ENCODE assay signal across 1 cellular context in the genomic region with DNA sequence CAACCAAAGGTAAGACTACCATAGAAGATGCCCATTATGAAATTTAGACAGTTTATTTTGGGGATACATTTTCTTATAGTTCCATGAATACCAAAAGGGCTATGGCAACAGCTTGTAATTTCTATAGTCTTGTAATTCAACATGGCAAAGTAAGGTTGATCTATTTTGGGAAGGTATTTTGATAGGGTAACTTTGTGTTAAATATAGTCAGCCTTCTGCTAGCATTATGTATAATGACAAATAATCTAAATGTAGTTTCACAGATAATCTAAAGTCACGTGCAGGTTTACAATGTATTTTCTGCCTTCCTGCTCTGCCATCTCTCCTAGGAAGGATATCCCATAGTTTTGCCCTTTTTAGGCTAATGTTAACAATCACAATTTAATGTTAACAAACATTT.
TF ChIP-seq lines count a peak whose summit lies in the region.

No MANE protein-coding gene starts in this region.

TF ChIP-seq in HepG2, 621 proteins besides CTCF, POLR2A, EP300 and RAD21 (continued from another document):
- TF ChIP-seq, protein P1, sequence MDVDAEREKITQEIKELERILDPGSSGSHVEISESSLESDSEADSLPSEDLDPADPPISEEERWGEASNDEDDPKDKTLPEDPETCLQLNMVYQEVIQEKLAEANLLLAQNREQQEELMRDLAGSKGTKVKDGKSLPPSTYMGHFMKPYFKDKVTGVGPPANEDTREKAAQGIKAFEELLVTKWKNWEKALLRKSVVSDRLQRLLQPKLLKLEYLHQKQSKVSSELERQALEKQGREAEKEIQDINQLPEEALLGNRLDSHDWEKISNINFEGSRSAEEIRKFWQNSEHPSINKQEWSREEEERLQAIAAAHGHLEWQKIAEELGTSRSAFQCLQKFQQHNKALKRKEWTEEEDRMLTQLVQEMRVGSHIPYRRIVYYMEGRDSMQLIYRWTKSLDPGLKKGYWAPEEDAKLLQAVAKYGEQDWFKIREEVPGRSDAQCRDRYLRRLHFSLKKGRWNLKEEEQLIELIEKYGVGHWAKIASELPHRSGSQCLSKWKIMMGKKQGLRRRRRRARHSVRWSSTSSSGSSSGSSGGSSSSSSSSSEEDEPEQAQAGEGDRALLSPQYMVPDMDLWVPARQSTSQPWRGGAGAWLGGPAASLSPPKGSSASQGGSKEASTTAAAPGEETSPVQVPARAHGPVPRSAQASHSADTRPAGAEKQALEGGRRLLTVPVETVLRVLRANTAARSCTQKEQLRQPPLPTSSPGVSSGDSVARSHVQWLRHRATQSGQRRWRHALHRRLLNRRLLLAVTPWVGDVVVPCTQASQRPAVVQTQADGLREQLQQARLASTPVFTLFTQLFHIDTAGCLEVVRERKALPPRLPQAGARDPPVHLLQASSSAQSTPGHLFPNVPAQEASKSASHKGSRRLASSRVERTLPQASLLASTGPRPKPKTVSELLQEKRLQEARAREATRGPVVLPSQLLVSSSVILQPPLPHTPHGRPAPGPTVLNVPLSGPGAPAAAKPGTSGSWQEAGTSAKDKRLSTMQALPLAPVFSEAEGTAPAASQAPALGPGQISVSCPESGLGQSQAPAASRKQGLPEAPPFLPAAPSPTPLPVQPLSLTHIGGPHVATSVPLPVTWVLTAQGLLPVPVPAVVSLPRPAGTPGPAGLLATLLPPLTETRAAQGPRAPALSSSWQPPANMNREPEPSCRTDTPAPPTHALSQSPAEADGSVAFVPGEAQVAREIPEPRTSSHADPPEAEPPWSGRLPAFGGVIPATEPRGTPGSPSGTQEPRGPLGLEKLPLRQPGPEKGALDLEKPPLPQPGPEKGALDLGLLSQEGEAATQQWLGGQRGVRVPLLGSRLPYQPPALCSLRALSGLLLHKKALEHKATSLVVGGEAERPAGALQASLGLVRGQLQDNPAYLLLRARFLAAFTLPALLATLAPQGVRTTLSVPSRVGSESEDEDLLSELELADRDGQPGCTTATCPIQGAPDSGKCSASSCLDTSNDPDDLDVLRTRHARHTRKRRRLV (CRISPR knock-in tag; IDR thresholded peaks at IDR 0.05), result no peak
